In the genomic region with DNA sequence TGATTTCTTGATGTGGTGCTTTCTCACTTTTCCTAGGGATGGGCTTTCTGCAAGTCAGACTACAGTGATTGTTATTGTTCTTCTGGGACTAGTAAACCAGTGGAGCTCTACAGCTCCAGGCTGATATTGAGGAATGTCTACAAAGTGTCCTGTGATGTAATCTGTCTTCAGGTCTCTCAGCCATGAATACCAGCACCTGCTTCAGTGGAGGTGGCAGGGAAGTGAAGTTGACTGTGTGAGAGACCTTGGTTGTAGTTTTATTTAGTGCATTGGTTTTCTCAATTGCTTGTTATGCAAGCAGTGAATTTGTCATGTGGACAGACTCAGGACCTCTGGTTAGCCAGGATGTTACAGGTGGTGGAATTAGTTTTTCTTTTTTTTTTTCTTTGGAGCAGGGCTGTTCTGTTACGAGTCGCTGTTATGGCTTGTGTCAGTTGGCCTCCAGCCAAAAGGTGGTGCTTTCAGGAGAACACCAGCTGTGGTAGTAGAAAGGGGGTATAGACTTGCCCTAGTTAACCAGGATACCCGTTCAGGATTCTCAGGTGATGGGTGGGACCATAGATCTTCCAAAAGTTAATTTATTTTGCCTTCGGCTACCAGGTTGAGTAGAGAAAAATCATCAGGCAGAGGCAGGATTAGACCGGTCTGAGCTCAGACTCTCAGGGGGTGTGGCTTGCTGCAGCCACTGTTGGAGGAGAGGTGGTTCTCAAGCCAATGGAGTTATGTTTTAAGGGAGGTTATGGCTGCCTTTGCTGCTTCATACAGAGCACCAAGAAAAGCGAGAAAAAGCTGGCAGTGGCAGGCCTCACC, we compare ENCODE assay signal across 13 cellular contexts. TPM values are rescaled to one million over a fixed set of nuclear protein-coding genes. Genes with fewer than 3 reads are reported as not detected.
DNase-seq lines count a peak whose midpoint lies in the region; TF ChIP-seq lines count a peak whose summit lies in the region.
"Had no signal": no experiment of that assay in that cellular context is flagged by ENCODE, and none has a peak within 500 bp of the region (broad histone marks: within the 10 kb centered on the region; RNA-seq: fewer than 3 reads in every experiment).

No MANE protein-coding gene starts in this region.

- intact Hi-C loops in prostate gland (cut with DNase I) = no loop called here

- 46% methylated on average over 6 of the region's 6 CpGs for WGBS in prostate gland

- TF ChIP-seq CTCF in prostate gland (IDR thresholded peaks at IDR 0.05) = no peak

- H3K4me3 ChIP-seq in SJCRH30 (peak overlapping the region; percentile 10; the same call in 1 of the 2 replicates), prostate gland (no peak overlapping the region)
- H3K4me3 ChIP-seq: left ventricle myocardium inferior had no signal

- no peak overlapping the region for H3K27ac ChIP-seq in SJCRH30
- no peak overlapping the region for H3K27ac ChIP-seq in prostate gland
- H3K27ac ChIP-seq: left ventricle myocardium inferior had no signal

- H3K36me3 ChIP-seq in SJCRH30 (no peaks in the 10 kb centered on the region), prostate gland (no peaks in the 10 kb centered on the region)
- H3K36me3 ChIP-seq: left ventricle myocardium inferior had no signal

- peak; percentile 36 for DNase-seq in COR-L47 (lab: John Stamatoyannopoulos, UW)
- DNase-seq in HPDE6-E6E7 (ENCODE audit: extremely low spot score) = peak; percentile 52
- peak; percentile 17 to 47 for DNase-seq in SJCRH30
- DNase-seq in kidney tubule cell (ENCODE audit: low spot score) = peak; percentile 47
- no peak for DNase-seq in cerebellar nuclear complex (lab: John Stamatoyannopoulos, UW)
- DNase-seq in activated CD4-positive, CD25-positive, alpha-beta regulatory T cell treated with anti-CD3 and anti-CD28 coated beads, Interleukin-2, amount 50 U/mL, for 72 hours = no peak
- no peak for DNase-seq in prostate gland (ENCODE audit: low spot score)
- DNase-seq in stimulated activated CD4-positive, alpha-beta T cell treated with anti-CD3 and anti-CD28 coated beads, Interleukin-2, amount 100 ng/mL, for 48 hours = no peak
- DNase-seq: activated CD4-positive, alpha-beta T cell treated with anti-CD3 and anti-CD28 coated beads, Interleukin-2, amount 50 U/mL, for 48 hours; aorta; CD4-positive, CD25-positive, alpha-beta regulatory T cell; left ventricle myocardium inferior; MV-4-11 had no signal

- H3K4me1 ChIP-seq in SJCRH30 = no peaks in the 10 kb centered on the region
- no peaks in the 10 kb centered on the region for H3K4me1 ChIP-seq in prostate gland (replicated peaks)
- H3K4me1 ChIP-seq: left ventricle myocardium inferior had no signal

- H3K27me3 ChIP-seq in SJCRH30 (no peaks in the 10 kb centered on the region), prostate gland (replicated peaks; ENCODE audit: insufficient read depth) (no peaks in the 10 kb centered on the region)

- H3K9me3 ChIP-seq in SJCRH30 (replicated peaks) (no peaks in the 10 kb centered on the region), prostate gland (no peaks in the 10 kb centered on the region)

- TF ChIP-seq POLR2A in prostate gland (IDR thresholded peaks at IDR 0.05) = no peak

RNA-seq across cellular contexts. Expression of a gene that starts 11.9 kb away (rescaled TPM):
- total RNA-seq in SJCRH30 (2014; rRNA removed; shearing (Covaris generic)) = 21.2 and 25.0 TPM in 2 replicates
- total RNA-seq in prostate gland = 10 to 100 TPM; 11.2 to 15.4 TPM

RNA-seq across cellular contexts. Expression of a gene that starts 59.8 kb away (rescaled TPM):
- 7.4 and 9.2 TPM in 2 replicates for total RNA-seq in SJCRH30 (2014; rRNA removed; shearing (Covaris generic))
- total RNA-seq in prostate gland = 1 to 10 TPM; 2.0 to 3.2 TPM

Comparison
In these comparisons a context has a peak if more than half of its experiments do, and no peak if none do; other contexts are left out.
1. DNase-seq: peak in COR-L47 (single experiment), HPDE6-E6E7 (single experiment), SJCRH30 (2 of 2) and kidney tubule cell (single experiment); none in cerebellar nuclear complex (0 of 2), activated CD4-positive, CD25-positive, alpha-beta regulatory T cell treated with anti-CD3 and anti-CD28 coated beads, Interleukin-2, amount 50 U/mL, for 72 hours (single experiment), prostate gland (single experiment) and stimulated activated CD4-positive, alpha-beta T cell treated with anti-CD3 and anti-CD28 coated beads, Interleukin-2, amount 100 ng/mL, for 48 hours (0 of 2).